In genomic region chr10:114346176-114347031, GRCh38 we compare ENCODE assay signal across 16 cellular contexts. TPM values are rescaled to one million over a fixed set of nuclear protein-coding genes. Genes with fewer than 3 reads are reported as not detected.
A peak's percentile ranks its signal among the peaks of the same experiment; 100 is the strongest.
DNase-seq lines count a peak whose midpoint lies in the region; ATAC-seq and TF ChIP-seq lines count a peak whose summit lies in the region.
"Had no signal": no experiment of that assay in that cellular context is flagged by ENCODE, and none has a peak within 500 bp of the region (broad histone marks: within the 10 kb centered on the region; RNA-seq: fewer than 3 reads in every experiment).

No MANE protein-coding gene starts in this region.

- no peaks in the 10 kb centered on the region for H3K9me3 ChIP-seq in sigmoid colon
- H3K9me3 ChIP-seq: SJSA1, suprapubic skin had no signal

- H3K9me3 Mint-ChIP-seq in activated T-helper 2 cell treated with anti-CD3 and anti-CD28 coated beads, Interferon-gamma antibody, Interleukin-2, Interleukin-4, amounts not matched to agents 10 μg/mL and 5 μg/mL and 100 μg/mL, durations not matched to agents 14 hours and 24 hours and 36 hours: no peaks in the 10 kb centered on the region
- H3K9me3 Mint-ChIP-seq in activated T-helper 1 cell treated with anti-CD3 and anti-CD28 coated beads, Interleukin-12 subunit alpha, Interleukin-12 subunit beta, Interleukin-2, Interleukin-4 antibody, amounts not matched to agents 30 ng/mL and 10 ng/mL and 1 ng/mL, durations not matched to agents 14 hours and 24 hours and 36 hours: no peaks in the 10 kb centered on the region
- H3K9me3 Mint-ChIP-seq: dendritic cell treated with granulocyte-macrophage colony-stimulating factor and Interleukin-4, amounts not matched to agents 40 ng/mL and 50 ng/mL, for 4 days had no signal

- peak; percentile 65 for ATAC-seq in left colon
- ATAC-seq in GM18868 (IDR thresholded peaks at IDR 0.05; ENCODE audit: unreplicated experiment): no peak

- no peaks in the 10 kb centered on the region for H3K36me3 Mint-ChIP-seq in activated T-helper 2 cell treated with anti-CD3 and anti-CD28 coated beads, Interferon-gamma antibody, Interleukin-2, Interleukin-4, amounts not matched to agents 10 μg/mL and 5 μg/mL and 100 μg/mL, durations not matched to agents 14 hours and 24 hours and 36 hours (ENCODE audit: low read depth)
- H3K36me3 Mint-ChIP-seq in activated T-helper 1 cell treated with anti-CD3 and anti-CD28 coated beads, Interleukin-12 subunit alpha, Interleukin-12 subunit beta, Interleukin-2, Interleukin-4 antibody, amounts not matched to agents 30 ng/mL and 10 ng/mL and 1 ng/mL, durations not matched to agents 14 hours and 24 hours and 36 hours (ENCODE audit: low read depth): no peaks in the 10 kb centered on the region

- in situ Hi-C loops in KBM-7 (cut with MboI; ENCODE audit: low pct_unique_long_range_greater_than_20kb, low sequenced_read_pairs): no loop called here

- TF ChIP-seq POLR2A in sigmoid colon (IDR thresholded peaks at IDR 0.05): no peak

- no peak overlapping the region for H3K4me3 ChIP-seq in sigmoid colon
- H3K4me3 ChIP-seq: SJSA1, suprapubic skin had no signal

- no peaks in the 10 kb centered on the region for H3K27me3 ChIP-seq in sigmoid colon
- H3K27me3 ChIP-seq: SJSA1, suprapubic skin had no signal

- H3K4me1 Mint-ChIP-seq in activated T-helper 2 cell treated with anti-CD3 and anti-CD28 coated beads, Interferon-gamma antibody, Interleukin-2, Interleukin-4, amounts not matched to agents 10 μg/mL and 5 μg/mL and 100 μg/mL, durations not matched to agents 14 hours and 24 hours and 36 hours (ENCODE audit: low read depth): peaks cover 6% of the 10 kb centered on the region
- no peaks in the 10 kb centered on the region for H3K4me1 Mint-ChIP-seq in activated T-helper 1 cell treated with anti-CD3 and anti-CD28 coated beads, Interleukin-12 subunit alpha, Interleukin-12 subunit beta, Interleukin-2, Interleukin-4 antibody, amounts not matched to agents 30 ng/mL and 10 ng/mL and 1 ng/mL, durations not matched to agents 14 hours and 24 hours and 36 hours (ENCODE audit: low read depth)

- TF ChIP-seq CTCF in sigmoid colon (IDR thresholded peaks at IDR 0.05): no peak

- peaks cover 1% of the 10 kb centered on the region for H3K27me3 Mint-ChIP-seq in activated T-helper 2 cell treated with anti-CD3 and anti-CD28 coated beads, Interferon-gamma antibody, Interleukin-2, Interleukin-4, amounts not matched to agents 10 μg/mL and 5 μg/mL and 100 μg/mL, durations not matched to agents 14 hours and 24 hours and 36 hours (ENCODE audit: low read depth)
- H3K27me3 Mint-ChIP-seq in activated T-helper 1 cell treated with anti-CD3 and anti-CD28 coated beads, Interleukin-12 subunit alpha, Interleukin-12 subunit beta, Interleukin-2, Interleukin-4 antibody, amounts not matched to agents 30 ng/mL and 10 ng/mL and 1 ng/mL, durations not matched to agents 14 hours and 24 hours and 36 hours (ENCODE audit: insufficient read depth): peaks cover 2% of the 10 kb centered on the region
- H3K27me3 Mint-ChIP-seq: dendritic cell treated with granulocyte-macrophage colony-stimulating factor and Interleukin-4, amounts not matched to agents 40 ng/mL and 50 ng/mL, for 4 days had no signal

- peak overlapping the region; percentile 17 for H3K27ac Mint-ChIP-seq in activated T-helper 2 cell treated with anti-CD3 and anti-CD28 coated beads, Interferon-gamma antibody, Interleukin-2, Interleukin-4, amounts not matched to agents 10 μg/mL and 5 μg/mL and 100 μg/mL, durations not matched to agents 14 hours and 24 hours and 36 hours
- H3K27ac Mint-ChIP-seq in activated T-helper 1 cell treated with anti-CD3 and anti-CD28 coated beads, Interleukin-12 subunit alpha, Interleukin-12 subunit beta, Interleukin-2, Interleukin-4 antibody, amounts not matched to agents 30 ng/mL and 10 ng/mL and 1 ng/mL, durations not matched to agents 14 hours and 24 hours and 36 hours: no peak overlapping the region
- H3K27ac Mint-ChIP-seq: dendritic cell treated with granulocyte-macrophage colony-stimulating factor and Interleukin-4, amounts not matched to agents 40 ng/mL and 50 ng/mL, for 4 days had no signal

- peaks cover 0 to 52% (median 27%) of the 10 kb centered on the region in 4 donors for H3K4me1 ChIP-seq in sigmoid colon

- intact Hi-C loops in activated T-helper 2 cell treated with anti-CD3 and anti-CD28 coated beads, Interferon-gamma antibody, Interleukin-2, Interleukin-4, amounts not matched to agents 10 μg/mL and 5 μg/mL and 100 μg/mL, durations not matched to agents 14 hours and 24 hours and 36 hours (cut with micrococcal nuclease): no loop called here
- intact Hi-C loops in left colon (cut with DNase I, micrococcal nuclease) (no loop called here), sigmoid colon (cut with DNase I) (loop anchor here (5.0 kb wide), 1 partner anchor 56 kb away; the partner anchor contains the start of gene AFAP1L2)
- intact Hi-C loops in activated T-helper 1 cell treated with anti-CD3 and anti-CD28 coated beads, Interleukin-12 subunit alpha, Interleukin-12 subunit beta, Interleukin-2, Interleukin-4 antibody, amounts not matched to agents 30 ng/mL and 10 ng/mL and 1 ng/mL, durations not matched to agents 14 hours and 24 hours and 36 hours (cut with micrococcal nuclease): no loop called here

- DNase-seq in KBM-7: peak; percentile 85
- DNase-seq in activated T-helper 2 cell treated with anti-CD3 and anti-CD28 coated beads, Interferon-gamma antibody, Interleukin-2, Interleukin-4, amounts not matched to agents 10 μg/mL and 5 μg/mL and 100 μg/mL, durations not matched to agents 14 hours and 24 hours and 36 hours (ENCODE audit: low spot score): no peak
- no peak for DNase-seq in left colon
- no peak for DNase-seq in sigmoid colon
- no peak for DNase-seq in activated T-helper 1 cell treated with anti-CD3 and anti-CD28 coated beads, Interleukin-12 subunit alpha, Interleukin-12 subunit beta, Interleukin-2, Interleukin-4 antibody, amounts not matched to agents 30 ng/mL and 10 ng/mL and 1 ng/mL, durations not matched to agents 14 hours and 24 hours and 36 hours (ENCODE audit: low spot score)
- no peak for DNase-seq in effector CD8-positive, alpha-beta T cell (lab: John Stamatoyannopoulos, UW)
- DNase-seq: activated CD4-positive, alpha-beta T cell treated with anti-CD3 and anti-CD28 coated beads, Interleukin-2, amount 50 U/mL, for 4 hours; DMS79 treated with DMSO at 0.1 percent for 48 hours; HCEC 1CT; NCI-H2029 treated with DMSO at 0.1 percent for 48 hours; stimulated activated CD4-positive, alpha-beta T cell treated with anti-CD3 and anti-CD28 coated beads, Interleukin-12 subunit alpha, Interleukin-12 subunit beta, amount 100 ng/mL, for 4 hours had no signal

- WGBS in sigmoid colon, 2 donors: 76 to 79% methylated on average over 19 of the region's 19 CpGs

- no peak for TF ChIP-seq EP300 in sigmoid colon (IDR thresholded peaks at IDR 0.05)

- no peaks in the 10 kb centered on the region for H3K36me3 ChIP-seq in sigmoid colon
- H3K36me3 ChIP-seq: SJSA1, suprapubic skin had no signal

- peak overlapping the region; percentile 32 to 57 (median 44) for H3K27ac ChIP-seq in sigmoid colon
- H3K27ac ChIP-seq: C4-2B, SJSA1, suprapubic skin had no signal

- no peak overlapping the region for H3K4me3 Mint-ChIP-seq in activated T-helper 2 cell treated with anti-CD3 and anti-CD28 coated beads, Interferon-gamma antibody, Interleukin-2, Interleukin-4, amounts not matched to agents 10 μg/mL and 5 μg/mL and 100 μg/mL, durations not matched to agents 14 hours and 24 hours and 36 hours (ENCODE audit: low read depth)
- no peak overlapping the region for H3K4me3 Mint-ChIP-seq in activated T-helper 1 cell treated with anti-CD3 and anti-CD28 coated beads, Interleukin-12 subunit alpha, Interleukin-12 subunit beta, Interleukin-2, Interleukin-4 antibody, amounts not matched to agents 30 ng/mL and 10 ng/mL and 1 ng/mL, durations not matched to agents 14 hours and 24 hours and 36 hours
- H3K4me3 Mint-ChIP-seq: dendritic cell treated with granulocyte-macrophage colony-stimulating factor and Interleukin-4, amounts not matched to agents 40 ng/mL and 50 ng/mL, for 4 days had no signal

RNA-seq across cellular contexts. Expression of gene AFAP1L2, which starts 57.9 kb away (rescaled TPM):
- total RNA-seq in activated T-helper 2 cell treated with anti-CD3 and anti-CD28 coated beads, Interferon-gamma antibody, Interleukin-2, Interleukin-4, amounts not matched to agents 10 μg/mL and 5 μg/mL and 100 μg/mL, durations not matched to agents 14 hours and 24 hours and 36 hours: 3.5 and 4.7 TPM in 2 replicates
- total RNA-seq in left colon (10 to 100 TPM in 1 of 2 donors, 1 to 10 TPM in 1; 8.9 to 12.5 TPM), sigmoid colon (10 to 100 TPM in 3 of 4 donors, 1 to 10 TPM in 1; 7.6 to 26.0 (median 19.1) TPM)
- 1 to 10 TPM; 2.5 to 7.9 (median 4.8) TPM for polyA plus RNA-seq in sigmoid colon
- 3.7 and 4.1 TPM in 2 replicates for total RNA-seq in activated T-helper 1 cell treated with anti-CD3 and anti-CD28 coated beads, Interleukin-12 subunit alpha, Interleukin-12 subunit beta, Interleukin-2, Interleukin-4 antibody, amounts not matched to agents 30 ng/mL and 10 ng/mL and 1 ng/mL, durations not matched to agents 14 hours and 24 hours and 36 hours
